15 cellular contexts compared by ENCODE assay signal in the genomic region with DNA sequence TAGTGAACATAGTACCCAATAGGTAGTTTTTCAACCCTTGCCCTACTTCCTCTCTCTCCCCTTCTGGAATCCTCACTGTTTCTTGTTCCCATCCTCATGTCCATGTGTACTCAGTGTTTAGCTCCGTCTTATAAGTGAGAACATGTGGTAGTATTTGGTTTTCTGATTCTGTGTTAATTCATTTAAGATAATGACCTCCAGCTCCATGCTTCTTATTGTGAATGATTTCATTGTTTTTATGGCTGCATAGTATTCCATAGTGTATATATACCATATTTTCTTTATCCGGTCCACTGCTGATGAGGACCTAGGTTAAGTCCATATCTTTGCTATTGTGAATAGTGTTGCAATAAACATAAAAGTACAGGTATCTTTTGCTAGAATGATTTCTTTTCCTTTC. TPM values are rescaled to one million over a fixed set of nuclear protein-coding genes. Genes with fewer than 3 reads are reported as not detected.
DNase-seq lines count a peak whose midpoint lies in the region; ATAC-seq, FAIRE-seq and TF ChIP-seq lines count a peak whose summit lies in the region.
"Had no signal": no experiment of that assay in that cellular context is flagged by ENCODE, and none has a peak within 500 bp of the region (broad histone marks: within the 10 kb centered on the region; RNA-seq: fewer than 3 reads in every experiment).

No MANE protein-coding gene starts in this region.

- peaks cover 41% of the 10 kb centered on the region for H3K36me3 Mint-ChIP-seq in activated CD8-positive, alpha-beta memory T cell treated with anti-CD3 and anti-CD28 coated beads, Interleukin-2, amount 10 ng/mL, durations not matched to agents 7 days and 5 days
- H3K36me3 Mint-ChIP-seq in activated T-helper 17 cell treated with anti-CD3 and anti-CD28 coated beads, Interleukin-2, amount 50 U/mL, for 72 hours (ENCODE audit: low read depth) = peaks cover 23% of the 10 kb centered on the region
- H3K36me3 Mint-ChIP-seq in natural killer cell treated with Interleukin-12 subunit alpha and Interleukin-12 subunit beta and Interleukin-15 and Interleukin-18, amount 100 ng/mL, for 72 hours = peaks cover 7% of the 10 kb centered on the region

- CTCF ChIA-PET in activated CD8-positive, alpha-beta memory T cell treated with anti-CD3 and anti-CD28 coated beads, Interleukin-2, amount 10 ng/mL, durations not matched to agents 7 days and 5 days (lab: Charles Lee) = interaction anchor here (1.5 kb wide), 1 partner anchor 13 kb away, joined by 5 read pairs; no protein-coding TSS in a partner anchor

- H3K4me1 Mint-ChIP-seq in activated CD8-positive, alpha-beta memory T cell treated with anti-CD3 and anti-CD28 coated beads, Interleukin-2, amount 10 ng/mL, durations not matched to agents 7 days and 5 days = peaks cover 68% of the 10 kb centered on the region
- peaks cover 51% of the 10 kb centered on the region for H3K4me1 Mint-ChIP-seq in activated T-helper 17 cell treated with anti-CD3 and anti-CD28 coated beads, Interleukin-2, amount 50 U/mL, for 72 hours
- H3K4me1 Mint-ChIP-seq in natural killer cell treated with Interleukin-12 subunit alpha and Interleukin-12 subunit beta and Interleukin-15 and Interleukin-18, amount 100 ng/mL, for 72 hours (ENCODE audit: low read depth in 2 of 2) = peaks cover 80 to 82% of the 10 kb centered on the region in 2 donors

- TF ChIP-seq POLR2A in GM12891 (IDR thresholded peaks at IDR 0.05; ENCODE audit: low read depth, low read length) = no peak

- no peaks in the 10 kb centered on the region for H3K9me3 Mint-ChIP-seq in activated CD8-positive, alpha-beta memory T cell treated with anti-CD3 and anti-CD28 coated beads, Interleukin-2, amount 10 ng/mL, durations not matched to agents 7 days and 5 days (ENCODE audit: low read depth)
- H3K9me3 Mint-ChIP-seq in activated T-helper 17 cell treated with anti-CD3 and anti-CD28 coated beads, Interleukin-2, amount 50 U/mL, for 72 hours = no peaks in the 10 kb centered on the region
- no peaks in the 10 kb centered on the region for H3K9me3 Mint-ChIP-seq in natural killer cell treated with Interleukin-12 subunit alpha and Interleukin-12 subunit beta and Interleukin-15 and Interleukin-18, amount 100 ng/mL, for 72 hours

- no peak overlapping the region for H3K4me3 Mint-ChIP-seq in activated CD8-positive, alpha-beta memory T cell treated with anti-CD3 and anti-CD28 coated beads, Interleukin-2, amount 10 ng/mL, durations not matched to agents 7 days and 5 days
- H3K4me3 Mint-ChIP-seq in activated T-helper 17 cell treated with anti-CD3 and anti-CD28 coated beads, Interleukin-2, amount 50 U/mL, for 72 hours = no peak overlapping the region
- no peak overlapping the region for H3K4me3 Mint-ChIP-seq in natural killer cell treated with Interleukin-12 subunit alpha and Interleukin-12 subunit beta and Interleukin-15 and Interleukin-18, amount 100 ng/mL, for 72 hours

- DNase-seq in activated CD8-positive, alpha-beta memory T cell treated with anti-CD3 and anti-CD28 coated beads, Interleukin-2, amount 10 ng/mL, durations not matched to agents 7 days and 5 days = no peak
- DNase-seq in activated CD8-positive, alpha-beta memory T cell treated with anti-CD3 and anti-CD28 coated beads, Interleukin-2, amount 50 U/mL, for 4 hours = no peak
- no peak for DNase-seq in GM12891 (ENCODE audit: insufficient read length, low spot score)
- no peak for DNase-seq in natural killer cell treated with Interleukin-12 subunit alpha and Interleukin-12 subunit beta and Interleukin-15 and Interleukin-18, amount 100 ng/mL, for 72 hours (ENCODE audit: low spot score)
- no peak for DNase-seq in stimulated activated CD4-positive, alpha-beta T cell treated with anti-CD3 and anti-CD28 coated beads, Interleukin-4, amount 100 ng/mL, for 24 hours
- DNase-seq in G401 (ENCODE audit: low spot score) = no peak
- DNase-seq: DMS 273 treated with DMSO at 0.1 percent for 48 hours, KG1, NCI-H1092, NCI-H1694, NCI-H345, NCI-H526 treated with DMSO at 0.1 percent for 48 hours, RPMI8226 had no signal

- ATAC-seq in activated CD8-positive, alpha-beta memory T cell treated with anti-CD3 and anti-CD28 coated beads, Interleukin-2, amount 10 ng/mL, durations not matched to agents 7 days and 5 days = no peak
- ATAC-seq in activated T-helper 17 cell treated with anti-CD3 and anti-CD28 coated beads, Interleukin-2, amount 50 U/mL, for 72 hours (replicated peaks) = no peak
- ATAC-seq in natural killer cell treated with Interleukin-12 subunit alpha and Interleukin-12 subunit beta and Interleukin-15 and Interleukin-18, amount 100 ng/mL, for 72 hours = no peak
- no peak for ATAC-seq in HG02610 (IDR thresholded peaks at IDR 0.05; ENCODE audit: unreplicated experiment)

- no peaks in the 10 kb centered on the region for H3K27me3 Mint-ChIP-seq in activated CD8-positive, alpha-beta memory T cell treated with anti-CD3 and anti-CD28 coated beads, Interleukin-2, amount 10 ng/mL, durations not matched to agents 7 days and 5 days
- H3K27me3 Mint-ChIP-seq in activated T-helper 17 cell treated with anti-CD3 and anti-CD28 coated beads, Interleukin-2, amount 50 U/mL, for 72 hours = no peaks in the 10 kb centered on the region
- no peaks in the 10 kb centered on the region for H3K27me3 Mint-ChIP-seq in natural killer cell treated with Interleukin-12 subunit alpha and Interleukin-12 subunit beta and Interleukin-15 and Interleukin-18, amount 100 ng/mL, for 72 hours

- H3K27ac Mint-ChIP-seq in activated CD8-positive, alpha-beta memory T cell treated with anti-CD3 and anti-CD28 coated beads, Interleukin-2, amount 10 ng/mL, durations not matched to agents 7 days and 5 days = peak overlapping the region; percentile 64
- peak overlapping the region; percentile 4 for H3K27ac Mint-ChIP-seq in activated T-helper 17 cell treated with anti-CD3 and anti-CD28 coated beads, Interleukin-2, amount 50 U/mL, for 72 hours
- peak overlapping the region; percentile 4 to 88 for H3K27ac Mint-ChIP-seq in natural killer cell treated with Interleukin-12 subunit alpha and Interleukin-12 subunit beta and Interleukin-15 and Interleukin-18, amount 100 ng/mL, for 72 hours

- in situ Hi-C loops in G401 (cut with HindIII; ENCODE audit: low sequenced_read_pairs) = no loop called here

- peak; percentile 31 for FAIRE-seq in GM12891 (lab: Jason Lieb, UNC)

TF ChIP-seq in GM12891, 5 proteins besides CTCF, POLR2A, EP300 and RAD21:
- no peak for TF ChIP-seq POLR2AphosphoS5 (IDR thresholded peaks at IDR 0.05; ENCODE audit: low read depth, low read length)
- no peak for TF ChIP-seq TAF1 (IDR thresholded peaks at IDR 0.05; ENCODE audit: low read depth, low read length)
- no peak for TF ChIP-seq PAX5 (IDR thresholded peaks at IDR 0.05; ENCODE audit: insufficient read depth, low read length, severe bottlenecking)
- no peak for TF ChIP-seq SPI1 (IDR thresholded peaks at IDR 0.05; ENCODE audit: low read depth, low read length)
- TF ChIP-seq POU2F2 (IDR thresholded peaks at IDR 0.05; ENCODE audit: low read depth, low read length) = no peak
TF ChIP-seq in GM12891: peak in this region for 0.

RNA-seq across cellular contexts. Expression of a gene that starts 31.0 kb away (rescaled TPM):
- 100 to 1,000 TPM in 1 of 2 experiments, 10 to 100 TPM in 1; 81.6 to 112 TPM for total RNA-seq in activated CD8-positive, alpha-beta memory T cell treated with anti-CD3 and anti-CD28 coated beads, Interleukin-2, amount 10 ng/mL, durations not matched to agents 7 days and 5 days
- 53.8 TPM for polyA plus RNA-seq in GM12891 (2012; ENCODE audit: low read depth, missing spikeins)
- total RNA-seq in activated T-helper 17 cell treated with anti-CD3 and anti-CD28 coated beads, Interleukin-2, amount 50 U/mL, for 72 hours = 10 to 100 TPM; 48.1 to 61.7 TPM
- 10 to 100 TPM; 55.2 to 67.8 TPM for total RNA-seq in natural killer cell treated with Interleukin-12 subunit alpha and Interleukin-12 subunit beta and Interleukin-15 and Interleukin-18, amount 100 ng/mL, for 72 hours
- 6.5 and 8.4 TPM in 2 replicates for total RNA-seq in G401 (2014; rRNA removed; shearing (Covaris generic))

Comparison
In these comparisons a context has a peak if more than half of its experiments do, and no peak if none do; other contexts are left out.
1. H3K27ac Mint-ChIP-seq: peak in every context shown above with its lines; median percentile 64 in activated CD8-positive, alpha-beta memory T cell treated with anti-CD3 and anti-CD28 coated beads, Interleukin-2, amount 10 ng/mL, durations not matched to agents 7 days and 5 days; 46 in natural killer cell treated with Interleukin-12 subunit alpha and Interleukin-12 subunit beta and Interleukin-15 and Interleukin-18, amount 100 ng/mL, for 72 hours; 4 in activated T-helper 17 cell treated with anti-CD3 and anti-CD28 coated beads, Interleukin-2, amount 50 U/mL, for 72 hours.